Comparison of ENCODE assay signal across 10 cellular contexts in the genomic region with DNA sequence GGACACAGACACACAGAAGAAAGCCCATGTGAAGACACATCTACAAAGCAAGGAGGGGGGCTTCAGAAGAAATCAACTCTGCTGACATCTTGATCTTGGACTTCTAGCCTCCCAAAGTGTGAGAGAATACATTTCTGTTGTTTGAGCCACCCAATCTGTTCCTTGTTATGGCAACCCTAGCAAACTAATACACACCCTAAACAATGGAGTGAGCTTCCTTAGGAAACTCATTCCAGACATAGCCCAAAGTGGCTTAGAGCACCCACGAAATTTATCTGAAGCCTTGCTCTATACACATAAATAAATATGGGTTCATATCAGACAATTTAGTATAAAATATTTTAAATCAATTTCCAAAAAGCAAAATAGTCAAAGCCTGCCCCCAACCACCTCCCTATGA. TPM values are rescaled to one million over a fixed set of nuclear protein-coding genes. Genes with fewer than 3 reads are reported as not detected.
DNase-seq lines count a peak whose midpoint lies in the region; ATAC-seq and TF ChIP-seq lines count a peak whose summit lies in the region.
"Had no signal": no experiment of that assay in that cellular context is flagged by ENCODE, and none has a peak within 500 bp of the region (broad histone marks: within the 10 kb centered on the region; RNA-seq: fewer than 3 reads in every experiment).

No MANE protein-coding gene starts in this region.

- H3K9me3 ChIP-seq in endodermal cell (ENCODE audit: control insufficient read depth, low read length) = no peaks in the 10 kb centered on the region
- H3K9me3 ChIP-seq: Caco-2 had no signal

- no peak overlapping the region for H3K4me3 ChIP-seq in ACC112 (ENCODE audit: low read depth, low read length)
- no peak overlapping the region for H3K4me3 ChIP-seq in GM23338
- no peak overlapping the region for H3K4me3 ChIP-seq in endodermal cell (ENCODE audit: low read length)
- H3K4me3 ChIP-seq: GM12878 had no signal

- TF ChIP-seq CTCF in GM23338 (conservative IDR thresholded peaks at IDR 0.05; ENCODE audit: low read depth in 2 of 2) = no peak
- TF ChIP-seq CTCF in endodermal cell (conservative IDR thresholded peaks at IDR 0.05) = no peak

- no peaks in the 10 kb centered on the region for H3K9me2 ChIP-seq in GM23338 (ENCODE audit: insufficient read depth)

- H3K9me3 Mint-ChIP-seq in GM23338 (no peaks in the 10 kb centered on the region), endodermal cell (no peaks in the 10 kb centered on the region)
- H3K9me3 Mint-ChIP-seq: CD8-positive, alpha-beta T cell had no signal

- no peak overlapping the region for H3K4me2 ChIP-seq in GM23338

- H3K36me3 Mint-ChIP-seq in GM23338 (ENCODE audit: low read depth) (no peaks in the 10 kb centered on the region), endodermal cell (ENCODE audit: low read depth) (peaks cover 3% of the 10 kb centered on the region)
- H3K36me3 Mint-ChIP-seq: CD8-positive, alpha-beta T cell had no signal

- H3K9ac ChIP-seq in endodermal cell (ENCODE audit: extremely low read depth, low read length, poor library complexity, severe bottlenecking) = no peak overlapping the region

- H3K4me1 ChIP-seq in ACC112 (ENCODE audit: control insufficient read depth, insufficient read depth, low read length, unreplicated experiment) (no peaks in the 10 kb centered on the region), GM23338 (ENCODE audit: insufficient read depth) (peaks cover 4% of the 10 kb centered on the region; the same call in 1 of the 2 replicates), endodermal cell (ENCODE audit: control insufficient read depth, insufficient read depth, low read length) (peaks cover 6% of the 10 kb centered on the region)
- H3K4me1 ChIP-seq: Caco-2 had no signal

- ATAC-seq in GM23338 = no peak

- no peaks in the 10 kb centered on the region for H4K20me1 ChIP-seq in GM23338 (replicated peaks; ENCODE audit: insufficient read depth)

- DNase-seq in GM23338 (ENCODE audit: low spot score) (no peak), endodermal cell (no peak), myocyte (ENCODE audit: low read depth) (peak; percentile 48), glomerular visceral epithelial cell (ENCODE audit: extremely low spot score) (no peak), ecto neural progenitor cell (ENCODE audit: low spot score) (no peak), MV-4-11 (lab: John Stamatoyannopoulos, UW) (no peak)

- no peaks in the 10 kb centered on the region for H3K27me3 Mint-ChIP-seq in GM23338 (ENCODE audit: insufficient read depth, low read depth, poor library complexity)
- no peaks in the 10 kb centered on the region for H3K27me3 Mint-ChIP-seq in endodermal cell (ENCODE audit: insufficient read depth)

- peak overlapping the region; percentile 17 for H2AFZ ChIP-seq in ACC112 (ENCODE audit: low read length, unreplicated experiment)
- H2AFZ ChIP-seq in GM23338 = 0 out of 2 replicates have a peak overlapping the region, but pooled peaks have one; percentile 6

- H3K4me1 Mint-ChIP-seq in GM23338 = peaks cover 19% of the 10 kb centered on the region
- peaks cover 47% of the 10 kb centered on the region for H3K4me1 Mint-ChIP-seq in endodermal cell

- no peak overlapping the region for H3K27ac ChIP-seq in ACC112 (ENCODE audit: low read depth, low read length)
- H3K27ac ChIP-seq in GM23338 (ENCODE audit: low read depth) = no peak overlapping the region
- H3K27ac ChIP-seq in endodermal cell (ENCODE audit: low read depth, low read length) = no peak overlapping the region

- no peaks in the 10 kb centered on the region for H3K36me3 ChIP-seq in ACC112 (ENCODE audit: insufficient read depth, low read length)
- H3K36me3 ChIP-seq in GM23338 (ENCODE audit: insufficient read depth) = no peaks in the 10 kb centered on the region
- H3K36me3 ChIP-seq in endodermal cell (ENCODE audit: control insufficient read depth, insufficient read depth, low read length) = no peaks in the 10 kb centered on the region

- H3K27me3 ChIP-seq in ACC112 (ENCODE audit: insufficient read depth, low read length) (no peaks in the 10 kb centered on the region), GM23338 (ENCODE audit: insufficient read depth) (no peaks in the 10 kb centered on the region), endodermal cell (ENCODE audit: control insufficient read depth, insufficient read depth, low read length, poor library complexity, severe bottlenecking) (no peaks in the 10 kb centered on the region)

- WGBS in endodermal cell (ENCODE audit: insufficient coverage in 1 of 2, insufficient read length in 1 of 2), 2 experiments = 100% methylated on average over 1 of the region's 1 CpG; no CpG with 5 or more reads in 1 of the 2 experiments

- H3F3A ChIP-seq in GM23338 (replicated peaks; ENCODE audit: low read depth) = no peaks in the 10 kb centered on the region

- H3K4me3 Mint-ChIP-seq in GM23338 (no peak overlapping the region), endodermal cell (no peak overlapping the region)
- H3K4me3 Mint-ChIP-seq: CD8-positive, alpha-beta T cell had no signal

- no peaks in the 10 kb centered on the region for H3K79me2 ChIP-seq in ACC112 (ENCODE audit: control insufficient read depth, insufficient read depth, low read length, unreplicated experiment)
- H3K79me2 ChIP-seq in GM23338 (replicated peaks; ENCODE audit: insufficient read depth) = no peaks in the 10 kb centered on the region

- H3K27ac Mint-ChIP-seq in GM23338 = no peak overlapping the region
- H3K27ac Mint-ChIP-seq in endodermal cell = peak overlapping the region; percentile 33
- H3K27ac Mint-ChIP-seq: CD8-positive, alpha-beta T cell had no signal

TF ChIP-seq in GM23338, 12 proteins besides CTCF, POLR2A, EP300 and RAD21 (continues in another document):
- no peak for TF ChIP-seq NANOG (IDR thresholded peaks at IDR 0.05; ENCODE audit: borderline replicate concordance)
- no peak for TF ChIP-seq ZNF331 (CRISPR knock-in tag; IDR thresholded peaks at IDR 0.05; ENCODE audit: low read depth)
- no peak for TF ChIP-seq STAT1 (IDR thresholded peaks at IDR 0.05; ENCODE audit: unreplicated experiment)
- no peak for TF ChIP-seq EZH2 (IDR thresholded peaks at IDR 0.05; ENCODE audit: low read depth, unreplicated experiment)
- TF ChIP-seq JUNB (IDR thresholded peaks at IDR 0.05; ENCODE audit: unreplicated experiment) = no peak
- no peak for TF ChIP-seq ZNF114 (CRISPR knock-in tag; IDR thresholded peaks at IDR 0.05)
- TF ChIP-seq, protein P1, sequence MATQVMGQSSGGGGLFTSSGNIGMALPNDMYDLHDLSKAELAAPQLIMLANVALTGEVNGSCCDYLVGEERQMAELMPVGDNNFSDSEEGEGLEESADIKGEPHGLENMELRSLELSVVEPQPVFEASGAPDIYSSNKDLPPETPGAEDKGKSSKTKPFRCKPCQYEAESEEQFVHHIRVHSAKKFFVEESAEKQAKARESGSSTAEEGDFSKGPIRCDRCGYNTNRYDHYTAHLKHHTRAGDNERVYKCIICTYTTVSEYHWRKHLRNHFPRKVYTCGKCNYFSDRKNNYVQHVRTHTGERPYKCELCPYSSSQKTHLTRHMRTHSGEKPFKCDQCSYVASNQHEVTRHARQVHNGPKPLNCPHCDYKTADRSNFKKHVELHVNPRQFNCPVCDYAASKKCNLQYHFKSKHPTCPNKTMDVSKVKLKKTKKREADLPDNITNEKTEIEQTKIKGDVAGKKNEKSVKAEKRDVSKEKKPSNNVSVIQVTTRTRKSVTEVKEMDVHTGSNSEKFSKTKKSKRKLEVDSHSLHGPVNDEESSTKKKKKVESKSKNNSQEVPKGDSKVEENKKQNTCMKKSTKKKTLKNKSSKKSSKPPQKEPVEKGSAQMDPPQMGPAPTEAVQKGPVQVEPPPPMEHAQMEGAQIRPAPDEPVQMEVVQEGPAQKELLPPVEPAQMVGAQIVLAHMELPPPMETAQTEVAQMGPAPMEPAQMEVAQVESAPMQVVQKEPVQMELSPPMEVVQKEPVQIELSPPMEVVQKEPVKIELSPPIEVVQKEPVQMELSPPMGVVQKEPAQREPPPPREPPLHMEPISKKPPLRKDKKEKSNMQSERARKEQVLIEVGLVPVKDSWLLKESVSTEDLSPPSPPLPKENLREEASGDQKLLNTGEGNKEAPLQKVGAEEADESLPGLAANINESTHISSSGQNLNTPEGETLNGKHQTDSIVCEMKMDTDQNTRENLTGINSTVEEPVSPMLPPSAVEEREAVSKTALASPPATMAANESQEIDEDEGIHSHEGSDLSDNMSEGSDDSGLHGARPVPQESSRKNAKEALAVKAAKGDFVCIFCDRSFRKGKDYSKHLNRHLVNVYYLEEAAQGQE (IDR thresholded peaks at IDR 0.05; ENCODE audit: unreplicated experiment) = no peak
- TF ChIP-seq CREB1 (CRISPR knock-in tag; IDR thresholded peaks at IDR 0.05; ENCODE audit: low read depth) = no peak
- TF ChIP-seq, protein P2, sequence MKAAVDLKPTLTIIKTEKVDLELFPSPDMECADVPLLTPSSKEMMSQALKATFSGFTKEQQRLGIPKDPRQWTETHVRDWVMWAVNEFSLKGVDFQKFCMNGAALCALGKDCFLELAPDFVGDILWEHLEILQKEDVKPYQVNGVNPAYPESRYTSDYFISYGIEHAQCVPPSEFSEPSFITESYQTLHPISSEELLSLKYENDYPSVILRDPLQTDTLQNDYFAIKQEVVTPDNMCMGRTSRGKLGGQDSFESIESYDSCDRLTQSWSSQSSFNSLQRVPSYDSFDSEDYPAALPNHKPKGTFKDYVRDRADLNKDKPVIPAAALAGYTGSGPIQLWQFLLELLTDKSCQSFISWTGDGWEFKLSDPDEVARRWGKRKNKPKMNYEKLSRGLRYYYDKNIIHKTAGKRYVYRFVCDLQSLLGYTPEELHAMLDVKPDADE (IDR thresholded peaks at IDR 0.05) = no peak
- TF ChIP-seq POLR2AphosphoS5 (IDR thresholded peaks at IDR 0.05; ENCODE audit: low read depth) = no peak
- no peak for TF ChIP-seq EZH2phosphoT487 (IDR thresholded peaks at IDR 0.05; ENCODE audit: unreplicated experiment)

RNA-seq across cellular contexts. Expression of a gene that starts 7.6 kb away (rescaled TPM):
- total RNA-seq in GM23338 (2014; rRNA removed; shearing (Covaris generic)) = 6.8 and 7.7 TPM in 2 replicates
- 3.0 and 3.7 TPM in 2 replicates for polyA plus RNA-seq in GM23338 (2016; fragmentation: Nextera tagmentation; extraction: Ambion mirVana)
- total RNA-seq in endodermal cell (10 to 100 TPM in 1 of 2 donors, 1 to 10 TPM in 1; 8.1 to 10.4 TPM), myocyte (20.2 and 25.3 TPM in 2 replicates)
- polyA plus RNA-seq in endodermal cell (2013, experiment 1 of 2) = 2.2 TPM
- 2.4 TPM for polyA plus RNA-seq in endodermal cell (2013, experiment 2 of 2)
- polyA plus RNA-seq in myocyte (2012) = 161 TPM
